22 cellular contexts compared by ENCODE assay signal in the genomic region with DNA sequence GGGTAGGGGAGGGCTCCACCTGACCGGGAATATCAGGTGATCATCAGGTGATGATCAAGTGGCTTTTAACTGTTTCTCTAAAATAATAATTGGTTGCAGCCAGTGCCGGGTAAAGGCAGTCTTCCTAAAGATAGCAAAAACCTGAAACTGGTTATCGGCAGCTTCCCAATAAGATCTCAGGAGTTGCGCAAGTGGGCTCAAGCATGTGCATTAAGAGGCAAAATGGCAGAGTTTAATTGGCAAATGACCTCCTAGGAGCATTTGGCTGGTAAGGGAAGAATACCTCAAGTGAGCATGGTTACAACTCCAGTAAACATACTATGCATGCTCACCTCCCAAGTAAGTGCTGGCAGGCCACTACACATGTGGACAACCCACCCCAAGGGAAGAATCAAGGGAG. TPM values are rescaled to one million over a fixed set of nuclear protein-coding genes. Genes with fewer than 3 reads are reported as not detected.
"Had no signal": no experiment of that assay in that cellular context is flagged by ENCODE, and none has a peak within 500 bp of the region (broad histone marks: within the 10 kb centered on the region; RNA-seq: fewer than 3 reads in every experiment).

No MANE protein-coding gene starts in this region.

- H3K27me3 Mint-ChIP-seq: effector memory CD8-positive, alpha-beta T cell; stimulated activated naive B cell treated with anti-CD40 and anti-IgM and Interleukin-4, amounts not matched to agents 10 μg/mL and 1 μg/mL and 100 μg/mL, for 72 hours; stimulated activated naive CD8-positive, alpha-beta T cell treated with anti-CD3 and anti-CD28 coated beads, Interleukin-15, Interleukin-2, amounts not matched to agents 100 ng/mL and 50 ng/mL, for 24 hours had no signal

- H3K27me3 ChIP-seq: right atrium auricular region, sigmoid colon, spleen, tibial nerve, upper lobe of right lung, vagina had no signal

- H3K36me3 ChIP-seq: lower lobe of right lung, prostate gland, right atrium auricular region, thoracic aorta had no signal

- H3K27ac Mint-ChIP-seq: effector memory CD8-positive, alpha-beta T cell; natural killer cell; stimulated activated naive B cell treated with anti-CD40 and anti-IgM and Interleukin-4, amounts not matched to agents 10 μg/mL and 1 μg/mL and 100 μg/mL, for 72 hours; stimulated activated naive CD8-positive, alpha-beta T cell treated with anti-CD3 and anti-CD28 coated beads, Interleukin-15, Interleukin-2, amounts not matched to agents 100 ng/mL and 50 ng/mL, for 24 hours had no signal

- H3K4me3 Mint-ChIP-seq: effector memory CD8-positive, alpha-beta T cell; natural killer cell; stimulated activated naive B cell treated with anti-CD40 and anti-IgM and Interleukin-4, amounts not matched to agents 10 μg/mL and 1 μg/mL and 100 μg/mL, for 72 hours; stimulated activated naive CD8-positive, alpha-beta T cell treated with anti-CD3 and anti-CD28 coated beads, Interleukin-15, Interleukin-2, amounts not matched to agents 100 ng/mL and 50 ng/mL, for 24 hours had no signal

- H3K4me1 ChIP-seq: prostate gland had no signal

- H3K9me3 Mint-ChIP-seq: effector memory CD8-positive, alpha-beta T cell; natural killer cell; stimulated activated naive B cell treated with anti-CD40 and anti-IgM and Interleukin-4, amounts not matched to agents 10 μg/mL and 1 μg/mL and 100 μg/mL, for 72 hours; stimulated activated naive CD8-positive, alpha-beta T cell treated with anti-CD3 and anti-CD28 coated beads, Interleukin-15, Interleukin-2, amounts not matched to agents 100 ng/mL and 50 ng/mL, for 24 hours had no signal

- ATAC-seq: effector memory CD8-positive, alpha-beta T cell; left ventricle myocardium superior; natural killer cell; stimulated activated naive B cell treated with anti-CD40 and anti-IgM and Interleukin-4, amounts not matched to agents 10 μg/mL and 1 μg/mL and 100 μg/mL, for 72 hours; upper lobe of right lung had no signal

- H3K9me3 ChIP-seq: lower lobe of right lung, prostate gland, right atrium auricular region, sigmoid colon, spleen, thoracic aorta, tibial nerve, upper lobe of right lung, vagina had no signal

- H3K27ac ChIP-seq: lower lobe of right lung, prostate gland, right atrium auricular region, spleen, thoracic aorta, upper lobe of right lung, vagina had no signal

- DNase-seq: cortex of kidney; effector memory CD8-positive, alpha-beta T cell; erythroblast; hypothalamus; left ventricle myocardium superior; lower lobe of right lung; natural killer cell; sigmoid colon; spleen; stimulated activated naive B cell treated with anti-CD40 and anti-IgM and Interleukin-4, amounts not matched to agents 10 μg/mL and 1 μg/mL and 100 μg/mL, for 72 hours; upper lobe of right lung had no signal

- FAIRE-seq: endometrium, frontal cortex, keratinocyte had no signal

- H3K4me3 ChIP-seq: lower lobe of right lung, prostate gland, right atrium auricular region, sigmoid colon, spleen, thoracic aorta, tibial nerve, upper lobe of right lung, vagina had no signal

RNA-seq across cellular contexts. Expression of a gene that starts 54.3 kb away (rescaled TPM):
- total RNA-seq: fibroblast of villous mesenchyme, left ventricle myocardium superior, lower lobe of right lung, mesenteric fat pad, natural killer cell, thoracic aorta, tibial nerve, upper lobe of right lung, vagina had no signal
